In genomic region chr20:36824142-36824940, GRCh38 we compare ENCODE assay signal across 19 cellular contexts. TPM values are rescaled to one million over a fixed set of nuclear protein-coding genes. Genes with fewer than 3 reads are reported as not detected.
DNase-seq lines count a peak whose midpoint lies in the region; ATAC-seq and TF ChIP-seq lines count a peak whose summit lies in the region.
"Had no signal": no experiment of that assay in that cellular context is flagged by ENCODE, and none has a peak within 500 bp of the region (broad histone marks: within the 10 kb centered on the region; RNA-seq: fewer than 3 reads in every experiment).

No MANE protein-coding gene starts in this region.

- H3K14ac ChIP-seq in mesenchymal stem cell (ENCODE audit: low read length in 2 of 2): no peak overlapping the region

- peak overlapping the region; percentile 73 for H3K27ac Mint-ChIP-seq in chondrocyte (ENCODE audit: unreplicated experiment)
- H3K27ac Mint-ChIP-seq in activated T-cell treated with anti-CD3 and anti-CD28 coated beads, Interleukin-2, amount 50 U/mL, for 72 hours: no peak overlapping the region
- H3K27ac Mint-ChIP-seq: activated T-helper 2 cell treated with anti-CD3 and anti-CD28 coated beads, Interferon-gamma antibody, Interleukin-2, Interleukin-4, amounts not matched to agents 10 μg/mL and 5 μg/mL and 100 μg/mL, durations not matched to agents 14 hours and 24 hours and 36 hours; T-helper 1 cell treated with Interleukin-12 subunit alpha and Interleukin-12 subunit beta and Interleukin-4 antibody, amounts not matched to agents 30 μg/mL and 1 μg/mL, for 36 hours had no signal

- H3K9me3 ChIP-seq in mesenchymal stem cell (ENCODE audit: control insufficient read depth, low read length) (no peaks in the 10 kb centered on the region), thyroid gland (no peaks in the 10 kb centered on the region)
- H3K9me3 ChIP-seq: adrenal gland, colonic mucosa, pancreas had no signal

- no peak overlapping the region for H2BK120ac ChIP-seq in mesenchymal stem cell (ENCODE audit: low read depth, low read length)

- H3K27ac ChIP-seq in RWPE1: peak overlapping the region; percentile 70
- peak overlapping the region; percentile 21 for H3K27ac ChIP-seq in mesenchymal stem cell (ENCODE audit: low read length, poor library complexity, severe bottlenecking)
- H3K27ac ChIP-seq in thyroid gland: peak overlapping the region; percentile 85 to 93 (median 91)
- H3K27ac ChIP-seq: colonic mucosa, pancreas had no signal

- no peak for ATAC-seq in GM21825 (IDR thresholded peaks at IDR 0.05; ENCODE audit: unreplicated experiment)
- ATAC-seq in activated T-cell treated with anti-CD3 and anti-CD28 coated beads, Interleukin-2, amount 50 U/mL, for 72 hours (replicated peaks in 1 of 2): no peak

- no peak overlapping the region for H4K8ac ChIP-seq in mesenchymal stem cell (ENCODE audit: low read length)

- H3K23ac ChIP-seq in mesenchymal stem cell (ENCODE audit: low read length in 2 of 2): no peak overlapping the region

- TF ChIP-seq CTCF in RWPE1 (conservative IDR thresholded peaks at IDR 0.05; ENCODE audit: low read depth): no peak
- TF ChIP-seq CTCF in chondrocyte (IDR thresholded peaks at IDR 0.05): no peak
- no peak for TF ChIP-seq CTCF in thyroid gland (IDR thresholded peaks at IDR 0.05)

- H3K18ac ChIP-seq in mesenchymal stem cell (ENCODE audit: low read depth in 1 of 2, low read length in 2 of 2): no peak overlapping the region

- no peak overlapping the region for H3K9ac ChIP-seq in mesenchymal stem cell (ENCODE audit: low read length)

- H3K4me3 Mint-ChIP-seq in chondrocyte (ENCODE audit: unreplicated experiment): no peak overlapping the region
- H3K4me3 Mint-ChIP-seq in activated T-cell treated with anti-CD3 and anti-CD28 coated beads, Interleukin-2, amount 50 U/mL, for 72 hours: no peak overlapping the region
- H3K4me3 Mint-ChIP-seq: T-helper 1 cell treated with Interleukin-12 subunit alpha and Interleukin-12 subunit beta and Interleukin-4 antibody, amounts not matched to agents 30 μg/mL and 1 μg/mL, for 36 hours had no signal

- peaks cover 19% of the 10 kb centered on the region for H3K36me3 Mint-ChIP-seq in chondrocyte (ENCODE audit: low read depth)
- no peaks in the 10 kb centered on the region for H3K36me3 Mint-ChIP-seq in activated T-cell treated with anti-CD3 and anti-CD28 coated beads, Interleukin-2, amount 50 U/mL, for 72 hours (ENCODE audit: insufficient read depth in 2 of 2)

- CTCF ChIA-PET in RWPE1 (lab: Yijun Ruan, JAX): interaction anchor here (0.9 kb wide), 1 partner anchor 8 kb away, joined by 5 read pairs; no protein-coding TSS in a partner anchor

- no peak overlapping the region for H3K4ac ChIP-seq in mesenchymal stem cell (ENCODE audit: low read depth in 1 of 2, low read length in 2 of 2)

- H3K4me1 ChIP-seq in mesenchymal stem cell (ENCODE audit: control insufficient read depth, insufficient read depth, low read depth, low read length) (peaks cover 16% of the 10 kb centered on the region), thyroid gland (peaks cover 48 to 64% of the 10 kb centered on the region in 2 donors)
- H3K4me1 ChIP-seq: colonic mucosa, pancreas had no signal

- 96% methylated on average over 7 of the region's 8 CpGs for WGBS in mesenchymal stem cell
- WGBS in thyroid gland, 2 donors: 50 to 55% methylated on average over 8 of the region's 8 CpGs

- peaks cover 28% of the 10 kb centered on the region for H3K79me1 ChIP-seq in mesenchymal stem cell (replicated peaks; ENCODE audit: low read length, poor library complexity, severe bottlenecking)

- no peak overlapping the region for H2BK15ac ChIP-seq in mesenchymal stem cell (ENCODE audit: low read depth, poor library complexity, severe bottlenecking)

- intact Hi-C loops in thyroid gland (cut with DNase I): no loop called here

- H3K27me3 ChIP-seq in mesenchymal stem cell (ENCODE audit: control insufficient read depth in 1 of 2, insufficient read depth in 1 of 2, low read length in 2 of 2) (no peaks in the 10 kb centered on the region), thyroid gland (no peaks in the 10 kb centered on the region)
- H3K27me3 ChIP-seq: adrenal gland, colonic mucosa, pancreas had no signal

- H2BK12ac ChIP-seq in mesenchymal stem cell (ENCODE audit: low read length in 2 of 2): no peak overlapping the region

- POLR2A ChIA-PET in RWPE1 (lab: Yijun Ruan, JAX; ENCODE audit: low non-redundant PET): interaction anchor here (0.7 kb wide), 1 partner anchor 1549 kb away, joined by 5 read pairs; no protein-coding TSS in a partner anchor

- peaks cover 50% of the 10 kb centered on the region for H3K4me1 Mint-ChIP-seq in chondrocyte (ENCODE audit: low read depth)
- H3K4me1 Mint-ChIP-seq in activated T-cell treated with anti-CD3 and anti-CD28 coated beads, Interleukin-2, amount 50 U/mL, for 72 hours (ENCODE audit: low read depth): peaks cover 4% of the 10 kb centered on the region

- DNase-seq in RWPE1 (ENCODE audit: low spot score) (no peak), chondrocyte (ENCODE audit: low spot score) (no peak), mesenchymal stem cell (no peak), thyroid gland (peak; percentile 62 to 67), LoVo (ENCODE audit: low spot score) (no peak)
- no peak for DNase-seq in activated naive CD4-positive, alpha-beta T cell treated with Interleukin-2 at 50 U/mL for 16 hours
- DNase-seq in activated T-cell treated with anti-CD3 and anti-CD28 coated beads, Interleukin-2, amount 50 U/mL, for 72 hours: no peak
- DNase-seq: adrenal gland; AML-193; colonic mucosa; H7; KG1; pancreas; stimulated activated CD4-positive, alpha-beta T cell treated with anti-CD3 and anti-CD28 coated beads, Interleukin-4, amount 100 ng/mL, for 1 hour had no signal

- peak overlapping the region; percentile 6 for H2AK5ac ChIP-seq in mesenchymal stem cell (ENCODE audit: low read length, severe bottlenecking)

- H3K4me2 ChIP-seq in mesenchymal stem cell (ENCODE audit: low read length, poor library complexity, severe bottlenecking): no peak overlapping the region

- H4K91ac ChIP-seq in mesenchymal stem cell (ENCODE audit: low read length): no peak overlapping the region

- H3K9me3 Mint-ChIP-seq in chondrocyte (ENCODE audit: low read depth): no peaks in the 10 kb centered on the region
- no peaks in the 10 kb centered on the region for H3K9me3 Mint-ChIP-seq in activated T-cell treated with anti-CD3 and anti-CD28 coated beads, Interleukin-2, amount 50 U/mL, for 72 hours
- H3K9me3 Mint-ChIP-seq: activated T-helper 2 cell treated with anti-CD3 and anti-CD28 coated beads, Interferon-gamma antibody, Interleukin-2, Interleukin-4, amounts not matched to agents 10 μg/mL and 5 μg/mL and 100 μg/mL, durations not matched to agents 14 hours and 24 hours and 36 hours; T-helper 1 cell treated with Interleukin-12 subunit alpha and Interleukin-12 subunit beta and Interleukin-4 antibody, amounts not matched to agents 30 μg/mL and 1 μg/mL, for 36 hours had no signal

- H3K4me3 ChIP-seq in mesenchymal stem cell (ENCODE audit: insufficient read depth in 1 of 2, low read depth in 1 of 2, low read length in 2 of 2) (no peak overlapping the region), thyroid gland (replicated peaks in 1 of 3) (no peak overlapping the region)
- H3K4me3 ChIP-seq: adrenal gland, colonic mucosa, pancreas had no signal

- no peak overlapping the region for H2AFZ ChIP-seq in mesenchymal stem cell (ENCODE audit: low read depth, low read length)

- no peaks in the 10 kb centered on the region for H3K27me3 Mint-ChIP-seq in chondrocyte (ENCODE audit: low read depth)
- no peaks in the 10 kb centered on the region for H3K27me3 Mint-ChIP-seq in activated T-cell treated with anti-CD3 and anti-CD28 coated beads, Interleukin-2, amount 50 U/mL, for 72 hours (ENCODE audit: low read depth)

- H3K36me3 ChIP-seq in mesenchymal stem cell (ENCODE audit: control insufficient read depth in 1 of 2, insufficient read depth in 2 of 2, low read depth in 1 of 2, low read length in 2 of 2) (peaks cover 46 to 77% of the 10 kb centered on the region in 2 experiments), thyroid gland (peaks cover 17 to 20% of the 10 kb centered on the region in 2 donors)
- H3K36me3 ChIP-seq: colonic mucosa had no signal

- TF ChIP-seq POLR2A in thyroid gland (IDR thresholded peaks at IDR 0.05): no peak

- H2BK5ac ChIP-seq in mesenchymal stem cell (ENCODE audit: low read depth, low read length, poor library complexity, severe bottlenecking): no peak overlapping the region

RNA-seq across cellular contexts. Expression of gene DSN1, which starts 50.8 kb away (rescaled TPM):
- total RNA-seq in chondrocyte (7.4 to 14.9 TPM (median 8.3 TPM) in 3 replicates), thyroid gland (10 to 100 TPM; 10.6 to 14.9 (median 13.0) TPM)
- 7.9 TPM for polyA plus RNA-seq in mesenchymal stem cell (2013, experiment 1 of 2)
- polyA plus RNA-seq in mesenchymal stem cell (2013, experiment 2 of 2): 8.4 TPM
- total RNA-seq in activated T-cell treated with anti-CD3 and anti-CD28 coated beads, Interleukin-2, amount 50 U/mL, for 72 hours: 10 to 100 TPM; 30.2 to 35.9 TPM

RNA-seq across cellular contexts. Expression of gene TLDC2, which starts 51.6 kb away (rescaled TPM):
- total RNA-seq in chondrocyte: not detected in 3 replicates
- polyA plus RNA-seq in mesenchymal stem cell (2013, experiment 1 of 2): not detected
- not detected for polyA plus RNA-seq in mesenchymal stem cell (2013, experiment 2 of 2)
- total RNA-seq in thyroid gland: 1 to 10 TPM in 2 of 4 donors, under 1 TPM in 2; 0.45 to 2.5 (median 1.1) TPM
- not detected for total RNA-seq in activated T-cell treated with anti-CD3 and anti-CD28 coated beads, Interleukin-2, amount 50 U/mL, for 72 hours
- total RNA-seq: activated T-helper 2 cell treated with anti-CD3 and anti-CD28 coated beads, Interferon-gamma antibody, Interleukin-2, Interleukin-4, amounts not matched to agents 10 μg/mL and 5 μg/mL and 100 μg/mL, durations not matched to agents 14 hours and 24 hours and 36 hours; endothelial cell of umbilical vein; NCI-H460 had no signal
- polyA plus RNA-seq: endothelial cell of umbilical vein had no signal

Comparison
In these comparisons a context has a peak if more than half of its experiments do, and no peak if none do; other contexts are left out.
1. DNase-seq: peak in thyroid gland (2 of 2); none in RWPE1 (single experiment), chondrocyte (single experiment), mesenchymal stem cell (single experiment), activated naive CD4-positive, alpha-beta T cell treated with Interleukin-2 at 50 U/mL for 16 hours (single experiment), LoVo (single experiment) and activated T-cell treated with anti-CD3 and anti-CD28 coated beads, Interleukin-2, amount 50 U/mL, for 72 hours (0 of 2).
2. H3K27ac ChIP-seq: peak in every context shown above with its lines; median percentile 91 in thyroid gland; 70 in RWPE1; 21 in mesenchymal stem cell.